Comparison of ENCODE assay signal across 1 cellular context in genomic region chr16:5479925-5480324, GRCh38.
TF ChIP-seq lines count a peak whose summit lies in the region.

No MANE protein-coding gene starts in this region.

TF ChIP-seq in GM23338, 12 proteins besides CTCF, POLR2A, EP300 and RAD21 (continued from another document):
- TF ChIP-seq ZNF462 (CRISPR knock-in tag; IDR thresholded peaks at IDR 0.05) (peak; percentile 53; the same call in 1 of the 2 replicates), CREB1 (CRISPR knock-in tag; IDR thresholded peaks at IDR 0.05; ENCODE audit: low read depth) (no peak), ZNF331 (CRISPR knock-in tag; IDR thresholded peaks at IDR 0.05; ENCODE audit: low read depth) (no peak)
